8 cellular contexts compared by ENCODE assay signal in genomic region chr9:113853333-113853732, GRCh38. TPM values are rescaled to one million over a fixed set of nuclear protein-coding genes. Genes with fewer than 3 reads are reported as not detected.
DNase-seq lines count a peak whose midpoint lies in the region; ATAC-seq and TF ChIP-seq lines count a peak whose summit lies in the region.

No MANE protein-coding gene starts in this region.

- intact Hi-C loops in activated CD8-positive, alpha-beta T cell treated with anti-CD3 and anti-CD28 coated beads for 36 hours (cut with micrococcal nuclease), result no loop called here
- intact Hi-C loops in PC-3 (cut with micrococcal nuclease), result no loop called here
- intact Hi-C loops in thyroid gland (cut with DNase I), result no loop called here

- H3K79me2 ChIP-seq in PC-3 (ENCODE audit: low read length), result no peaks in the 10 kb centered on the region

- no peak overlapping the region for H2AFZ ChIP-seq in PC-3 (ENCODE audit: low read length)

- H3K4me3 Mint-ChIP-seq in activated CD8-positive, alpha-beta T cell treated with anti-CD3 and anti-CD28 coated beads for 36 hours, result no peak overlapping the region
- H3K4me3 Mint-ChIP-seq in activated CD8-positive, alpha-beta T cell treated with anti-CD3 and anti-CD28 coated beads, Interleukin-2, amount 10 ng/mL, durations not matched to agents 7 days and 5 days, result no peak overlapping the region

- no TSS peak for BruUV-seq in PC-3 (replicated peaks; lab: Mats Ljungman, UMichigan)

- peak; percentile 24 for DNase-seq in activated CD8-positive, alpha-beta T cell treated with anti-CD3 and anti-CD28 coated beads for 36 hours
- DNase-seq in activated CD8-positive, alpha-beta T cell treated with anti-CD3 and anti-CD28 coated beads, Interleukin-2, amount 10 ng/mL, durations not matched to agents 7 days and 5 days, result no peak
- peak; percentile 23 for DNase-seq in PC-3
- no peak for DNase-seq in fibroblast of the aortic adventitia (ENCODE audit: low read depth)
- peak in 1 of 2 donors; percentile 20 for DNase-seq in thyroid gland
- no peak for DNase-seq in activated CD4-positive, alpha-beta T cell treated with anti-CD3 and anti-CD28 coated beads, Interleukin-2, amount 50 U/mL, for 48 hours
- no peak for DNase-seq in NCI-H524 treated with DMSO at 0.1 percent for 48 hours (lab: John Stamatoyannopoulos, UW)

- H3K27me3 Mint-ChIP-seq in activated CD8-positive, alpha-beta T cell treated with anti-CD3 and anti-CD28 coated beads for 36 hours, result peaks cover 7% of the 10 kb centered on the region
- H3K27me3 Mint-ChIP-seq in activated CD8-positive, alpha-beta T cell treated with anti-CD3 and anti-CD28 coated beads, Interleukin-2, amount 10 ng/mL, durations not matched to agents 7 days and 5 days (ENCODE audit: low read depth), result no peaks in the 10 kb centered on the region

- TF ChIP-seq CTCF in activated CD8-positive, alpha-beta T cell treated with anti-CD3 and anti-CD28 coated beads for 36 hours (IDR thresholded peaks at IDR 0.05), result peak; percentile 29
- TF ChIP-seq CTCF in PC-3 (conservative IDR thresholded peaks at IDR 0.05; ENCODE audit: low read depth, low read length), result peak; percentile 60
- TF ChIP-seq CTCF in fibroblast of the aortic adventitia (IDR thresholded peaks at IDR 0.05; ENCODE audit: insufficient read depth, low read length), result peak; percentile 44
- peak in 4 of 6 experiments; percentile 38 to 60 (median 51) for TF ChIP-seq CTCF in thyroid gland (IDR thresholded peaks at IDR 0.05)

- no peak overlapping the region for H3K27ac ChIP-seq in PC-3 (ENCODE audit: low read length)
- H3K27ac ChIP-seq in thyroid gland, result peak overlapping the region in 1 of 3 donors; percentile 40

- H3K4me2 ChIP-seq in PC-3 (ENCODE audit: low read length), result no peak overlapping the region

- CTCF ChIA-PET in activated CD8-positive, alpha-beta T cell treated with anti-CD3 and anti-CD28 coated beads for 36 hours (lab: Charles Lee), result interaction anchor here (0.6 to 2.0 kb wide), 7 partner anchors 11 to 158 kb away, joined by 3 to 4 read pairs (median 3); no protein-coding TSS in a partner anchor
- CTCF ChIA-PET in activated CD8-positive, alpha-beta T cell treated with anti-CD3 and anti-CD28 coated beads, Interleukin-2, amount 10 ng/mL, durations not matched to agents 7 days and 5 days (lab: Charles Lee), result no interaction called here
- CTCF ChIA-PET in PC-3 (lab: Charles Lee), result no interaction called here

- peaks cover 2% of the 10 kb centered on the region for H3K36me3 Mint-ChIP-seq in activated CD8-positive, alpha-beta T cell treated with anti-CD3 and anti-CD28 coated beads for 36 hours (ENCODE audit: low read depth)
- no peaks in the 10 kb centered on the region for H3K36me3 Mint-ChIP-seq in activated CD8-positive, alpha-beta T cell treated with anti-CD3 and anti-CD28 coated beads, Interleukin-2, amount 10 ng/mL, durations not matched to agents 7 days and 5 days (ENCODE audit: low read depth)

- H3K4me3 ChIP-seq in PC-3 (ENCODE audit: low read length) (no peak overlapping the region), fibroblast of the aortic adventitia (ENCODE audit: low read depth, low read length) (no peak overlapping the region), thyroid gland (replicated peaks in 1 of 3) (no peak overlapping the region)

- ATAC-seq in activated CD8-positive, alpha-beta T cell treated with anti-CD3 and anti-CD28 coated beads for 36 hours, result no peak
- ATAC-seq in activated CD8-positive, alpha-beta T cell treated with anti-CD3 and anti-CD28 coated beads, Interleukin-2, amount 10 ng/mL, durations not matched to agents 7 days and 5 days, result no peak
- ATAC-seq in PC-3 (no peak), HG03439 (IDR thresholded peaks at IDR 0.05; ENCODE audit: unreplicated experiment) (no peak)

- POLR2A ChIA-PET in activated CD8-positive, alpha-beta T cell treated with anti-CD3 and anti-CD28 coated beads for 36 hours (lab: Charles Lee), result no interaction called here
- POLR2A ChIA-PET in activated CD8-positive, alpha-beta T cell treated with anti-CD3 and anti-CD28 coated beads, Interleukin-2, amount 10 ng/mL, durations not matched to agents 7 days and 5 days (lab: Charles Lee), result no interaction called here
- POLR2A ChIA-PET in PC-3 (lab: Charles Lee; ENCODE audit: unreplicated experiment), result no interaction called here

- H3K9me2 ChIP-seq in PC-3 (replicated peaks; ENCODE audit: low read length), result no peaks in the 10 kb centered on the region

- peaks cover 9% of the 10 kb centered on the region for H3K4me1 Mint-ChIP-seq in activated CD8-positive, alpha-beta T cell treated with anti-CD3 and anti-CD28 coated beads for 36 hours (ENCODE audit: low read depth)
- H3K4me1 Mint-ChIP-seq in activated CD8-positive, alpha-beta T cell treated with anti-CD3 and anti-CD28 coated beads, Interleukin-2, amount 10 ng/mL, durations not matched to agents 7 days and 5 days (ENCODE audit: low read depth), result no peaks in the 10 kb centered on the region

- no peaks in the 10 kb centered on the region for H3F3A ChIP-seq in PC-3 (ENCODE audit: low read length, unreplicated experiment)

- WGBS in thyroid gland, 2 donors, result 58 to 61% methylated on average over 2 of the region's 2 CpGs

- H3K27me3 ChIP-seq in PC-3 (ENCODE audit: low read length) (no peaks in the 10 kb centered on the region), thyroid gland (no peaks in the 10 kb centered on the region)

- H3K9ac ChIP-seq in PC-3 (ENCODE audit: low read length), result no peak overlapping the region

- H3K27ac Mint-ChIP-seq in activated CD8-positive, alpha-beta T cell treated with anti-CD3 and anti-CD28 coated beads for 36 hours, result no peak overlapping the region
- H3K27ac Mint-ChIP-seq in activated CD8-positive, alpha-beta T cell treated with anti-CD3 and anti-CD28 coated beads, Interleukin-2, amount 10 ng/mL, durations not matched to agents 7 days and 5 days, result no peak overlapping the region

- H3K4me1 ChIP-seq in PC-3 (ENCODE audit: insufficient read depth, low read length) (no peaks in the 10 kb centered on the region), thyroid gland (peaks cover 0 to 12% of the 10 kb centered on the region in 2 donors)

- no peak for TF ChIP-seq POLR2A in thyroid gland (IDR thresholded peaks at IDR 0.05)

- H3K36me3 ChIP-seq in PC-3 (ENCODE audit: low read depth, low read length), result no peaks in the 10 kb centered on the region
- no peaks in the 10 kb centered on the region for H3K36me3 ChIP-seq in thyroid gland

- H3K9me3 ChIP-seq in PC-3 (ENCODE audit: low read length), result no peaks in the 10 kb centered on the region
- H3K9me3 ChIP-seq in thyroid gland, result no peaks in the 10 kb centered on the region

- peaks cover 13% of the 10 kb centered on the region for H3K9me3 Mint-ChIP-seq in activated CD8-positive, alpha-beta T cell treated with anti-CD3 and anti-CD28 coated beads for 36 hours
- peaks cover 8% of the 10 kb centered on the region for H3K9me3 Mint-ChIP-seq in activated CD8-positive, alpha-beta T cell treated with anti-CD3 and anti-CD28 coated beads, Interleukin-2, amount 10 ng/mL, durations not matched to agents 7 days and 5 days (ENCODE audit: insufficient read depth)

- no peaks in the 10 kb centered on the region for H4K20me1 ChIP-seq in PC-3 (ENCODE audit: low read length)

RNA-seq across cellular contexts. Expression of gene ZNF618, which starts 22.8 kb away (rescaled TPM):
- total RNA-seq in activated CD8-positive, alpha-beta T cell treated with anti-CD3 and anti-CD28 coated beads for 36 hours, result under 1 TPM; 0.22 to 0.27 TPM
- under 1 TPM; 0.34 to 0.42 TPM for total RNA-seq in activated CD8-positive, alpha-beta T cell treated with anti-CD3 and anti-CD28 coated beads, Interleukin-2, amount 10 ng/mL, durations not matched to agents 7 days and 5 days
- 4.2 and 5.8 TPM in 2 replicates for total RNA-seq in PC-3 (2014; rRNA removed)
- total RNA-seq in fibroblast of the aortic adventitia (ENCODE audit: low replicate concordance), result 5.8 and 13.6 TPM in 2 replicates
- 10 to 100 TPM in 3 of 4 donors, 1 to 10 TPM in 1; 9.9 to 17.5 (median 15.5) TPM for total RNA-seq in thyroid gland

Comparison
In these comparisons a context has a peak if more than half of its experiments do, and no peak if none do; other contexts are left out.
1. DNase-seq: peak in activated CD8-positive, alpha-beta T cell treated with anti-CD3 and anti-CD28 coated beads for 36 hours (single experiment) and PC-3 (single experiment); none in activated CD8-positive, alpha-beta T cell treated with anti-CD3 and anti-CD28 coated beads, Interleukin-2, amount 10 ng/mL, durations not matched to agents 7 days and 5 days (single experiment), fibroblast of the aortic adventitia (single experiment), activated CD4-positive, alpha-beta T cell treated with anti-CD3 and anti-CD28 coated beads, Interleukin-2, amount 50 U/mL, for 48 hours (0 of 2) and NCI-H524 treated with DMSO at 0.1 percent for 48 hours (single experiment).
2. Peak in every context shown above with its lines, with median percentiles within 50 percentile points of each other: CTCF ChIP-seq.